19 cellular contexts compared by ENCODE assay signal in the genomic region with DNA sequence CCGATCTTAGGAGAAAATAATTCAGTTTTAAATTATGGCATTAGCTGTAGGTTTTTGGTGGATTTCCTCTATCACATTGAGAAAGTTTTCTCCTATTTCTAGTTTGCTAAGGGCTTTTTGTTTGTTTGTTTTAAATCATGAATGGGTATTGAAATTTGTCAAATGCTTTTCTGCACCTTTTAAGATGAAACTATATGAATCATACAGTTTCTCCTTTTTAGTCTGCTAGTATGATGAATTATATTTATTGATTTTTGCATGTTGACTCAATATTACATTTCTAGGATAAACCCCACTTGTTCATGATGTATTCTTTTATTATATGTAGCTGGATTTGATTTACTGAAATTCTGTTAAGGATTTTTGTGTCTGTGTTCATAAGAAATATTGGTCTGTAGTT.
"Had no signal": no experiment of that assay in that cellular context is flagged by ENCODE, and none has a peak within 500 bp of the region (broad histone marks: within the 10 kb centered on the region; RNA-seq: fewer than 3 reads in every experiment).

No MANE protein-coding gene starts in this region.

- DNase-seq: KBM-7, MV-4-11, NCI-H1048, NCI-H1436, NCI-H187, NCI-H2029, NCI-H2081 treated with DMSO at 0.1 percent for 48 hours, NCI-H2171, NCI-H226, NCI-H446, NCI-H510A, NCI-H524 treated with DMSO at 0.1 percent for 48 hours, NCI-H69, NCI-H774, PC-9, Peyer's patch, Right ventricle myocardium superior, RPMI8226, SIG-M5 had no signal
